10 cellular contexts compared by ENCODE assay signal in the genomic region with DNA sequence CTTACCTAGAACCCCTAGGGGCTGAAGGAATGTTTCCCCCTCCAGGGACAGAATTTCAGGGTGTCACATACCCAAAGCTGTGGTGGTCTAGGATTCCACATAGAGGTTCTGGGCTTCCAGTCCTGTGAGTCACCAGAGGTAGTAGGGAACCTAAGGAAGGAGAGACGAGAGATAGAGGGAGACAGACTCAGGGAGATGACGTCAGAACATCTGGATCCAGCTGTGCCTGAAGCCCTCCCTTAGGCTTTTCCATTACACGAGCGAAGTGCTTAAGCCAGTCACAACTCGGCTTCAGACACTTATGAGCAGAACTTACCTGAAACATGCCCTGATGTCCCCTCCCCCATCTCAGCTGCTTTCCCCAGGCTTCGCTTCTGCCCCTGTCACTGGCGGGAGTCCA. TPM values are rescaled to one million over a fixed set of nuclear protein-coding genes. Genes with fewer than 3 reads are reported as not detected.
DNase-seq lines count a peak whose midpoint lies in the region; ATAC-seq and TF ChIP-seq lines count a peak whose summit lies in the region.
"Had no signal": no experiment of that assay in that cellular context is flagged by ENCODE, and none has a peak within 500 bp of the region (broad histone marks: within the 10 kb centered on the region; RNA-seq: fewer than 3 reads in every experiment).

No MANE protein-coding gene starts in this region.

- no peak overlapping the region for H2BK5ac ChIP-seq in mesenchymal stem cell (ENCODE audit: low read depth, low read length, poor library complexity, severe bottlenecking)

- H3K4me2 ChIP-seq in mesenchymal stem cell (ENCODE audit: low read length, poor library complexity, severe bottlenecking): no peak overlapping the region
- no peak overlapping the region for H3K4me2 ChIP-seq in SK-N-SH
- H3K4me2 ChIP-seq: BLaER1 treated with 17β-estradiol and CSF1 and Interleukin-3, amounts not matched to agents 10 nM and 100 nM had no signal

- peaks cover 4% of the 10 kb centered on the region for H3F3A ChIP-seq in SK-N-SH (replicated peaks; ENCODE audit: insufficient read depth)

- no peak overlapping the region for H2AFZ ChIP-seq in mesenchymal stem cell (ENCODE audit: low read depth, low read length)
- no peak overlapping the region for H2AFZ ChIP-seq in SK-N-SH (ENCODE audit: low read depth)

- H3K9ac ChIP-seq in mesenchymal stem cell (ENCODE audit: low read length) (no peak overlapping the region), SK-N-SH (no peak overlapping the region)
- H3K9ac ChIP-seq: BLaER1 treated with 17β-estradiol and CSF1 and Interleukin-3, amounts not matched to agents 10 nM and 100 nM had no signal

- WGBS in heart right ventricle, 2 donors: 83 to 86% methylated on average over 7 of the region's 7 CpGs
- 77% methylated on average over 7 of the region's 7 CpGs for WGBS in mesenchymal stem cell
- 48% methylated on average over 7 of the region's 7 CpGs for WGBS in SK-N-SH (ENCODE audit: low lambda C conversion rate)

- H3K18ac ChIP-seq in mesenchymal stem cell (ENCODE audit: low read depth in 1 of 2, low read length in 2 of 2): no peak overlapping the region

- CTCF ChIA-PET in SK-N-SH (lab: Yijun Ruan, JAX): interaction anchor here (0.7 to 7.1 kb wide), 7 partner anchors 11 to 99 kb away, joined by 3 to 89 read pairs (median 4); a partner anchor contains a TSS

- no peak for TF ChIP-seq RAD21 in SK-N-SH (IDR thresholded peaks at IDR 0.05; ENCODE audit: low read length)

- DNase-seq in Right ventricle myocardium inferior (ENCODE audit: missing footprints): peak; percentile 20
- no peak for DNase-seq in heart right ventricle
- DNase-seq in M059J (ENCODE audit: low read depth): peak; percentile 25
- DNase-seq in mesenchymal stem cell: peak; percentile 24
- no peak for DNase-seq in SK-N-SH
- no peak for DNase-seq in Ammon's horn (ENCODE audit: low spot score)
- DNase-seq: 8988T; CD4-positive, CD25-positive, alpha-beta regulatory T cell had no signal

- H3K27me3 ChIP-seq in heart right ventricle (no peaks in the 10 kb centered on the region), mesenchymal stem cell (ENCODE audit: control insufficient read depth in 1 of 2, insufficient read depth in 1 of 2, low read length in 2 of 2) (peaks cover 0 to 5% of the 10 kb centered on the region in 2 experiments), SK-N-SH (ENCODE audit: insufficient read depth) (no peaks in the 10 kb centered on the region)
- H3K27me3 ChIP-seq: BLaER1 treated with 17β-estradiol and CSF1 and Interleukin-3, amounts not matched to agents 10 nM and 100 nM had no signal

- no peaks in the 10 kb centered on the region for H4K20me1 ChIP-seq in SK-N-SH (ENCODE audit: insufficient read depth)

- no peak overlapping the region for H4K91ac ChIP-seq in mesenchymal stem cell (ENCODE audit: low read length)

- no peaks in the 10 kb centered on the region for H3K9me2 ChIP-seq in SK-N-SH

- no peaks in the 10 kb centered on the region for H3K79me1 ChIP-seq in mesenchymal stem cell (replicated peaks; ENCODE audit: low read length, poor library complexity, severe bottlenecking)

- intact Hi-C loops in Right ventricle myocardium inferior (cut with DNase I): loop anchor here (1.0 kb wide), 1 partner anchor 22 kb away; no protein-coding TSS in a partner anchor
- intact Hi-C loops in heart right ventricle (cut with DNase I): loop anchor here in 8 of 10 donors (1.0 to 10.0 kb wide), 5 partner anchors 22 to 98 kb away; no protein-coding TSS in a partner anchor

- no peak for ATAC-seq in Right ventricle myocardium inferior
- ATAC-seq in heart right ventricle: no peak

- no peak overlapping the region for H2AK5ac ChIP-seq in mesenchymal stem cell (ENCODE audit: low read length, severe bottlenecking)

- TF ChIP-seq EP300 in SK-N-SH (IDR thresholded peaks at IDR 0.05; ENCODE audit: borderline replicate concordance in 1 of 2, low read depth in 1 of 2, low read length in 1 of 2): no peak

- no peak overlapping the region for H3K4me3 ChIP-seq in heart right ventricle
- H3K4me3 ChIP-seq in mesenchymal stem cell (ENCODE audit: insufficient read depth in 1 of 2, low read depth in 1 of 2, low read length in 2 of 2): no peak overlapping the region
- H3K4me3 ChIP-seq in SK-N-SH (ENCODE audit: low read depth in 2 of 2, low read length in 1 of 2): no peak overlapping the region
- H3K4me3 ChIP-seq: BLaER1 treated with 17β-estradiol and CSF1 and Interleukin-3, amounts not matched to agents 10 nM and 100 nM had no signal

- H3K27ac ChIP-seq in heart right ventricle (no peak overlapping the region), mesenchymal stem cell (ENCODE audit: low read length, poor library complexity, severe bottlenecking) (no peak overlapping the region), SK-N-SH (ENCODE audit: low read depth in 2 of 2, low read length in 1 of 2) (no peak overlapping the region)
- H3K27ac ChIP-seq: BLaER1 treated with 17β-estradiol and CSF1 and Interleukin-3, amounts not matched to agents 10 nM and 100 nM; HL-60 had no signal

- TF ChIP-seq CTCF in heart right ventricle (IDR thresholded peaks at IDR 0.05) (no peak), SK-N-SH (IDR thresholded peaks at IDR 0.05) (no peak)

- peaks cover 0 to 28% (median 4%) of the 10 kb centered on the region in 9 donors for H3K4me1 ChIP-seq in heart right ventricle
- peaks cover 5% of the 10 kb centered on the region for H3K4me1 ChIP-seq in mesenchymal stem cell (ENCODE audit: control insufficient read depth, insufficient read depth, low read depth, low read length)
- H3K4me1 ChIP-seq in SK-N-SH (ENCODE audit: control insufficient read depth in 1 of 2, insufficient read depth in 2 of 2, low read depth in 1 of 2, low read length in 1 of 2): no peaks in the 10 kb centered on the region; a peak in 1 of 4 replicates

- H2BK120ac ChIP-seq in mesenchymal stem cell (ENCODE audit: low read depth, low read length): no peak overlapping the region

- no peak overlapping the region for H2BK12ac ChIP-seq in mesenchymal stem cell (ENCODE audit: low read length in 2 of 2)

- no peak overlapping the region for H3K23ac ChIP-seq in mesenchymal stem cell (ENCODE audit: low read length in 2 of 2)

- H4K8ac ChIP-seq in mesenchymal stem cell (ENCODE audit: low read length): no peak overlapping the region

- H3K79me2 ChIP-seq in SK-N-SH (ENCODE audit: insufficient read depth): no peaks in the 10 kb centered on the region

- H2BK15ac ChIP-seq in mesenchymal stem cell (ENCODE audit: low read depth, poor library complexity, severe bottlenecking): no peak overlapping the region

- POLR2A ChIA-PET in SK-N-SH (lab: Yijun Ruan, JAX): no interaction called here

- no peak overlapping the region for H3K4ac ChIP-seq in mesenchymal stem cell (ENCODE audit: low read depth in 1 of 2, low read length in 2 of 2)

- H3K9me3 ChIP-seq in heart right ventricle: no peaks in the 10 kb centered on the region
- no peaks in the 10 kb centered on the region for H3K9me3 ChIP-seq in mesenchymal stem cell (ENCODE audit: control insufficient read depth, low read length)
- H3K9me3 ChIP-seq in SK-N-SH: no peaks in the 10 kb centered on the region
- H3K9me3 ChIP-seq: BLaER1 treated with 17β-estradiol and CSF1 and Interleukin-3, amounts not matched to agents 10 nM and 100 nM had no signal

- H3K14ac ChIP-seq in mesenchymal stem cell (ENCODE audit: low read length in 2 of 2): no peak overlapping the region

- no peaks in the 10 kb centered on the region for H3K36me3 ChIP-seq in heart right ventricle
- H3K36me3 ChIP-seq in mesenchymal stem cell (ENCODE audit: control insufficient read depth in 1 of 2, insufficient read depth in 2 of 2, low read depth in 1 of 2, low read length in 2 of 2): no peaks in the 10 kb centered on the region
- no peaks in the 10 kb centered on the region for H3K36me3 ChIP-seq in SK-N-SH (replicated peaks in 1 of 2; ENCODE audit: control insufficient read depth in 1 of 2, insufficient read depth in 2 of 2, low read length in 1 of 2)
- H3K36me3 ChIP-seq: BLaER1 treated with 17β-estradiol and CSF1 and Interleukin-3, amounts not matched to agents 10 nM and 100 nM had no signal

RNA-seq across cellular contexts. Expression of a gene that starts 11.8 kb away (rescaled TPM):
- 1,425 TPM for total RNA-seq in Right ventricle myocardium inferior
- 1,000 to 10,000 TPM in 5 of 10 donors, 100 to 1,000 TPM in 5; 828 to 1,621 (median 1,009) TPM for total RNA-seq in heart right ventricle
- 1,000 to 10,000 TPM in 1 of 2 donors, 100 to 1,000 TPM in 1; 711 to 1,774 TPM for polyA plus RNA-seq in heart right ventricle
- total RNA-seq in M059J (2014; rRNA removed; shearing (Covaris generic)): 366 and 459 TPM in 2 replicates
- 370 TPM for polyA plus RNA-seq in mesenchymal stem cell (2013, experiment 1 of 2)
- 374 TPM for polyA plus RNA-seq in mesenchymal stem cell (2013, experiment 2 of 2)
- 316 and 335 TPM in 2 replicates for polyA plus RNA-seq in SK-N-SH (2012; rRNA removed)
- 276 and 313 TPM in 2 replicates for polyA plus RNA-seq in SK-N-SH (2012; cell fraction: cytosol; rRNA removed)
- 108 and 116 TPM in 2 replicates for polyA plus RNA-seq in SK-N-SH (2012; cell fraction: nucleus; rRNA removed)

RNA-seq across cellular contexts. Expression of a gene that starts 21.3 kb away (rescaled TPM):
- total RNA-seq in Right ventricle myocardium inferior (172 TPM), heart right ventricle (100 to 1,000 TPM; 131 to 208 (median 177) TPM)
- polyA plus RNA-seq in heart right ventricle (100 to 1,000 TPM; 210 to 256 TPM), SK-N-SH (2012; rRNA removed) (198 and 275 TPM in 2 replicates)
- 19.6 and 31.0 TPM in 2 replicates for total RNA-seq in M059J (2014; rRNA removed; shearing (Covaris generic))
- 245 TPM for polyA plus RNA-seq in mesenchymal stem cell (2013, experiment 1 of 2)
- polyA plus RNA-seq in mesenchymal stem cell (2013, experiment 2 of 2): 251 TPM
- 210 and 240 TPM in 2 replicates for polyA plus RNA-seq in SK-N-SH (2012; cell fraction: cytosol; rRNA removed)
- 139 and 241 TPM in 2 replicates for polyA plus RNA-seq in SK-N-SH (2012; cell fraction: nucleus; rRNA removed)

RNA-seq across cellular contexts. Expression of a gene that starts 37.7 kb away (rescaled TPM):
- total RNA-seq in Right ventricle myocardium inferior (not detected), heart right ventricle (not detected)
- polyA plus RNA-seq in heart right ventricle (not detected), SK-N-SH (2012; rRNA removed) (not detected in 2 replicates)
- not detected in 2 replicates for total RNA-seq in M059J (2014; rRNA removed; shearing (Covaris generic))
- not detected for polyA plus RNA-seq in mesenchymal stem cell (2013, experiment 1 of 2)
- not detected for polyA plus RNA-seq in mesenchymal stem cell (2013, experiment 2 of 2)
- polyA plus RNA-seq in SK-N-SH (2012; cell fraction: cytosol; rRNA removed): 0.01 TPM in 1 of 2 replicates, not detected in the other
- not detected in 2 replicates for polyA plus RNA-seq in SK-N-SH (2012; cell fraction: nucleus; rRNA removed)
- total RNA-seq: CD4-positive, CD25-positive, alpha-beta regulatory T cell had no signal
- polyA plus RNA-seq: CD4-positive, CD25-positive, alpha-beta regulatory T cell had no signal

RNA-seq across cellular contexts. Expression of a gene that starts 53.4 kb away (rescaled TPM):
- total RNA-seq in Right ventricle myocardium inferior (60.5 TPM), heart right ventricle (10 to 100 TPM; 27.5 to 78.2 (median 40.5) TPM)
- polyA plus RNA-seq in heart right ventricle (10 to 100 TPM; 51.1 to 61.0 TPM), SK-N-SH (2012; rRNA removed) (26.3 and 55.5 TPM in 2 replicates)
- 34.0 and 91.2 TPM in 2 replicates for total RNA-seq in M059J (2014; rRNA removed; shearing (Covaris generic))
- polyA plus RNA-seq in mesenchymal stem cell (2013, experiment 1 of 2): 340 TPM
- polyA plus RNA-seq in mesenchymal stem cell (2013, experiment 2 of 2): 325 TPM
- polyA plus RNA-seq in SK-N-SH (2012; cell fraction: cytosol; rRNA removed): 28.1 and 43.3 TPM in 2 replicates
- polyA plus RNA-seq in SK-N-SH (2012; cell fraction: nucleus; rRNA removed): 47.4 and 49.0 TPM in 2 replicates

RNA-seq across cellular contexts. Expression of a gene that starts 55.1 kb away (rescaled TPM):
- total RNA-seq in Right ventricle myocardium inferior: not detected
- not detected for total RNA-seq in heart right ventricle
- not detected for polyA plus RNA-seq in heart right ventricle
- not detected in 2 replicates for total RNA-seq in M059J (2014; rRNA removed; shearing (Covaris generic))
- polyA plus RNA-seq in mesenchymal stem cell (2013, experiment 1 of 2): not detected
- polyA plus RNA-seq in mesenchymal stem cell (2013, experiment 2 of 2): not detected
- polyA plus RNA-seq in SK-N-SH (2012; rRNA removed): not detected in 2 replicates
- polyA plus RNA-seq in SK-N-SH (2012; cell fraction: cytosol; rRNA removed): not detected in 2 replicates
- polyA plus RNA-seq in SK-N-SH (2012; cell fraction: nucleus; rRNA removed): not detected in 2 replicates
- total RNA-seq: CD4-positive, CD25-positive, alpha-beta regulatory T cell had no signal
- polyA plus RNA-seq: CD4-positive, CD25-positive, alpha-beta regulatory T cell had no signal

Comparison
In these comparisons a context has a peak if more than half of its experiments do, and no peak if none do; other contexts are left out.
1. DNase-seq: peak in Right ventricle myocardium inferior (single experiment), M059J (single experiment) and mesenchymal stem cell (single experiment); none in heart right ventricle (0 of 2), SK-N-SH (single experiment) and Ammon's horn (single experiment).